8 cellular contexts compared by ENCODE assay signal in genomic region chr1:26677306-26678115, GRCh38. TPM values are rescaled to one million over a fixed set of nuclear protein-coding genes. Genes with fewer than 3 reads are reported as not detected.
DNase-seq lines count a peak whose midpoint lies in the region; ATAC-seq and TF ChIP-seq lines count a peak whose summit lies in the region.

No MANE protein-coding gene starts in this region.

- H4K20me1 ChIP-seq in DOHH2 (ENCODE audit: control insufficient read depth, insufficient read depth, low read depth, low read length): no peaks in the 10 kb centered on the region

- H3F3A ChIP-seq in DOHH2 (ENCODE audit: control insufficient read depth, insufficient read depth): peaks cover 13% of the 10 kb centered on the region; the same call in 1 of the 2 replicates

- POLR2A ChIA-PET in HEK293 (lab: Yijun Ruan, JAX): interaction anchor here (0.6 to 2.4 kb wide), 4 partner anchors 15 to 111 kb away, joined by 3 to 18 read pairs (median 10); partner anchors contain the start of gene PIGV

- peak; percentile 97 to 99 for ATAC-seq in right cardiac atrium

- CTCF ChIA-PET in HEK293 (lab: Yijun Ruan, JAX): interaction anchor here (0.5 to 7.9 kb wide), 33 partner anchors 9 to 192 kb away, joined by 3 to 74 read pairs (median 5); partner anchors contain the start of gene PIGV

- H3K36me3 ChIP-seq in DOHH2 (ENCODE audit: control insufficient read depth, low read length) (no peaks in the 10 kb centered on the region), HEK293 (ENCODE audit: control insufficient read depth in 2 of 2, insufficient read depth in 1 of 2, low read length in 2 of 2) (no peaks in the 10 kb centered on the region)

- TF ChIP-seq CTCF in DOHH2 (IDR thresholded peaks at IDR 0.05; ENCODE audit: low read depth, low read length, poor library complexity, severe bottlenecking) (peak; percentile 73), HEK293 (tag by site-specific recombination; IDR thresholded peaks at IDR 0.05) (peak; percentile 97), retinal pigment epithelial cell (conservative IDR thresholded peaks at IDR 0.05; ENCODE audit: low read depth, low read length) (peak; percentile 76)

- intact Hi-C loops in right cardiac atrium (cut with DNase I): loop anchor here in 1 of 4 donors (10.0 kb wide), 1 partner anchor 73 kb away; no protein-coding TSS in a partner anchor

- peak overlapping the region; percentile 57 for H3K27ac ChIP-seq in DOHH2 (ENCODE audit: low read depth, low read length)
- no peak overlapping the region for H3K27ac ChIP-seq in HEK293 (ENCODE audit: extremely low read depth, low read depth, low read length)
- no peak overlapping the region for H3K27ac ChIP-seq in right cardiac atrium (ENCODE audit: low read length)

- H3K4me2 ChIP-seq in DOHH2 (ENCODE audit: low read length): peak overlapping the region; percentile 78

- peak; percentile 82 for DNase-seq in NCI-H1436 (lab: John Stamatoyannopoulos, UW)
- peak; percentile 85 for DNase-seq in SW480 (ENCODE audit: low spot score)
- DNase-seq in amygdala (lab: John Stamatoyannopoulos, UW): peak in 33 of 56 donors; percentile 8 to 59 (median 31)
- DNase-seq in right cardiac atrium: peak; percentile 66 to 90 (median 80)
- DNase-seq in retinal pigment epithelial cell (ENCODE audit: low read depth): peak; percentile 86
- no peak for DNase-seq in middle frontal gyrus (ENCODE audit: extremely low spot score, low spot score)

- H3K9me3 ChIP-seq in DOHH2 (ENCODE audit: control insufficient read depth, insufficient read depth, low read length) (no peaks in the 10 kb centered on the region), HEK293 (ENCODE audit: control insufficient read depth, insufficient read depth, low read depth, low read length) (no peaks in the 10 kb centered on the region), right cardiac atrium (ENCODE audit: control insufficient read depth, low read length) (no peaks in the 10 kb centered on the region)

- 8% methylated on average over 9 of the region's 9 CpGs for WGBS in right cardiac atrium

- H3K27me3 ChIP-seq in DOHH2 (ENCODE audit: control insufficient read depth, low read length) (no peaks in the 10 kb centered on the region), right cardiac atrium (ENCODE audit: control insufficient read depth, insufficient read depth) (no peaks in the 10 kb centered on the region)

- H3K79me2 ChIP-seq in DOHH2 (ENCODE audit: control insufficient read depth, low read length): no peaks in the 10 kb centered on the region

- no peaks in the 10 kb centered on the region for H3K9me2 ChIP-seq in DOHH2 (replicated peaks; ENCODE audit: control insufficient read depth, low read length)

- peaks cover 25% of the 10 kb centered on the region for H3K4me1 ChIP-seq in DOHH2 (ENCODE audit: control insufficient read depth, low read length)
- no peaks in the 10 kb centered on the region for H3K4me1 ChIP-seq in HEK293 (ENCODE audit: control insufficient read depth, insufficient read depth, low read length)
- no peaks in the 10 kb centered on the region for H3K4me1 ChIP-seq in right cardiac atrium (ENCODE audit: control insufficient read depth, insufficient read depth, low read length)

- peak overlapping the region; percentile 56 for H3K4me3 ChIP-seq in DOHH2 (ENCODE audit: low read length)
- H3K4me3 ChIP-seq in HEK293 (ENCODE audit: low read depth, low read length): no peak overlapping the region
- peak overlapping the region; percentile 1 for H3K4me3 ChIP-seq in right cardiac atrium (ENCODE audit: low read length)
- H3K4me3 ChIP-seq in retinal pigment epithelial cell (ENCODE audit: low read length): no peak overlapping the region

TF ChIP-seq in HEK293, 187 proteins besides CTCF, POLR2A, EP300 and RAD21 (continues in another document):
- TF ChIP-seq, protein P1, sequence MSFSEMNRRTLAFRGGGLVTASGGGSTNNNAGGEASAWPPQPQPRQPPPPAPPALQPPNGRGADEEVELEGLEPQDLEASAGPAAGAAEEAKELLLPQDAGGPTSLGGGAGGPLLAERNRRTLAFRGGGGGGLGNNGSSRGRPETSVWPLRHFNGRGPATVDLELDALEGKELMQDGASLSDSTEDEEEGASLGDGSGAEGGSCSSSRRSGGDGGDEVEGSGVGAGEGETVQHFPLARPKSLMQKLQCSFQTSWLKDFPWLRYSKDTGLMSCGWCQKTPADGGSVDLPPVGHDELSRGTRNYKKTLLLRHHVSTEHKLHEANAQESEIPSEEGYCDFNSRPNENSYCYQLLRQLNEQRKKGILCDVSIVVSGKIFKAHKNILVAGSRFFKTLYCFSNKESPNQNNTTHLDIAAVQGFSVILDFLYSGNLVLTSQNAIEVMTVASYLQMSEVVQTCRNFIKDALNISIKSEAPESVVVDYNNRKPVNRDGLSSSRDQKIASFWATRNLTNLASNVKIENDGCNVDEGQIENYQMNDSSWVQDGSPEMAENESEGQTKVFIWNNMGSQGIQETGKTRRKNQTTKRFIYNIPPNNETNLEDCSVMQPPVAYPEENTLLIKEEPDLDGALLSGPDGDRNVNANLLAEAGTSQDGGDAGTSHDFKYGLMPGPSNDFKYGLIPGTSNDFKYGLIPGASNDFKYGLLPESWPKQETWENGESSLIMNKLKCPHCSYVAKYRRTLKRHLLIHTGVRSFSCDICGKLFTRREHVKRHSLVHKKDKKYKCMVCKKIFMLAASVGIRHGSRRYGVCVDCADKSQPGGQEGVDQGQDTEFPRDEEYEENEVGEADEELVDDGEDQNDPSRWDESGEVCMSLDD (tag by site-specific recombination; IDR thresholded peaks at IDR 0.05): no peak
- TF ChIP-seq ZNF555 (tag by site-specific recombination; conservative IDR thresholded peaks at IDR 0.05): no peak
- TF ChIP-seq SCRT2 (tag by site-specific recombination; IDR thresholded peaks at IDR 0.05): no peak
- no peak for TF ChIP-seq ZNF626 (tag by site-specific recombination; IDR thresholded peaks at IDR 0.05)
- no peak for TF ChIP-seq KLF10 (tag by site-specific recombination; IDR thresholded peaks at IDR 0.05)
- TF ChIP-seq HOXA7 (CRISPR knock-in tag; IDR thresholded peaks at IDR 0.05; ENCODE audit: borderline replicate concordance): no peak
- no peak for TF ChIP-seq ZNF510 (tag by site-specific recombination; IDR thresholded peaks at IDR 0.05; ENCODE audit: insufficient replicate concordance)
- TF ChIP-seq, protein P2, sequence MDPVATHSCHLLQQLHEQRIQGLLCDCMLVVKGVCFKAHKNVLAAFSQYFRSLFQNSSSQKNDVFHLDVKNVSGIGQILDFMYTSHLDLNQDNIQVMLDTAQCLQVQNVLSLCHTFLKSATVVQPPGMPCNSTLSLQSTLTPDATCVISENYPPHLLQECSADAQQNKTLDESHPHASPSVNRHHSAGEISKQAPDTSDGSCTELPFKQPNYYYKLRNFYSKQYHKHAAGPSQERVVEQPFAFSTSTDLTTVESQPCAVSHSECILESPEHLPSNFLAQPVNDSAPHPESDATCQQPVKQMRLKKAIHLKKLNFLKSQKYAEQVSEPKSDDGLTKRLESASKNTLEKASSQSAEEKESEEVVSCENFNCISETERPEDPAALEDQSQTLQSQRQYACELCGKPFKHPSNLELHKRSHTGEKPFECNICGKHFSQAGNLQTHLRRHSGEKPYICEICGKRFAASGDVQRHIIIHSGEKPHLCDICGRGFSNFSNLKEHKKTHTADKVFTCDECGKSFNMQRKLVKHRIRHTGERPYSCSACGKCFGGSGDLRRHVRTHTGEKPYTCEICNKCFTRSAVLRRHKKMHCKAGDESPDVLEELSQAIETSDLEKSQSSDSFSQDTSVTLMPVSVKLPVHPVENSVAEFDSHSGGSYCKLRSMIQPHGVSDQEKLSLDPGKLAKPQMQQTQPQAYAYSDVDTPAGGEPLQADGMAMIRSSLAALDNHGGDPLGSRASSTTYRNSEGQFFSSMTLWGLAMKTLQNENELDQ (tag by site-specific recombination; IDR thresholded peaks at IDR 0.05; ENCODE audit: low read depth): no peak
- TF ChIP-seq REPIN1 (tag by site-specific recombination; IDR thresholded peaks at IDR 0.05; ENCODE audit: low read depth): no peak
- TF ChIP-seq ZBTB17 (tag by site-specific recombination; IDR thresholded peaks at IDR 0.05): peak; percentile 81
- peak; percentile 87 for TF ChIP-seq ZNF561 (tag by site-specific recombination; IDR thresholded peaks at IDR 0.05; ENCODE audit: borderline replicate concordance)
- peak; percentile 42; the same call in 1 of the 2 replicates for TF ChIP-seq ZNF639 (tag by site-specific recombination; IDR thresholded peaks at IDR 0.05)
- TF ChIP-seq ZNF274 (IDR thresholded peaks at IDR 0.05; ENCODE audit: low read length): no peak
- TF ChIP-seq ZNF274 (tag by site-specific recombination; IDR thresholded peaks at IDR 0.05; ENCODE audit: borderline replicate concordance): no peak
- peak; percentile 64 for TF ChIP-seq ZNF366 (tag by site-specific recombination; conservative IDR thresholded peaks at IDR 0.05)
- no peak for TF ChIP-seq ZNF175 (tag by site-specific recombination; IDR thresholded peaks at IDR 0.05)
- no peak for TF ChIP-seq GFI1B (tag by site-specific recombination; IDR thresholded peaks at IDR 0.05)
- TF ChIP-seq ZFHX2 (tag by site-specific recombination; conservative IDR thresholded peaks at IDR 0.05): peak; percentile 71
- peak; percentile 58; the same call in 1 of the 2 replicates for TF ChIP-seq BCL11A (tag by site-specific recombination; IDR thresholded peaks at IDR 0.05; ENCODE audit: low read depth)

RNA-seq across cellular contexts. Expression of gene ARID1A, which starts 18.3 kb away (rescaled TPM):
- total RNA-seq in right cardiac atrium: 10 to 100 TPM; 33.1 to 45.3 (median 40.0) TPM
- 15.7 TPM for polyA plus RNA-seq in right cardiac atrium

Comparison
In these comparisons a context has a peak if more than half of its experiments do, and no peak if none do; other contexts are left out.
1. H3K4me3 ChIP-seq: peak in DOHH2 (single experiment) and right cardiac atrium (single experiment); none in HEK293 (single experiment) and retinal pigment epithelial cell (single experiment).
2. Peak in every context shown above with its lines, with median percentiles within 50 percentile points of each other: CTCF ChIP-seq.